Comparison of ENCODE assay signal across 12 cellular contexts in genomic region chr4:141643557-141643956, GRCh38. TPM values are rescaled to one million over a fixed set of nuclear protein-coding genes. Genes with fewer than 3 reads are reported as not detected.
DNase-seq lines count a peak whose midpoint lies in the region; ATAC-seq, FAIRE-seq and TF ChIP-seq lines count a peak whose summit lies in the region.
"Had no signal": no experiment of that assay in that cellular context is flagged by ENCODE, and none has a peak within 500 bp of the region (broad histone marks: within the 10 kb centered on the region; RNA-seq: fewer than 3 reads in every experiment).

No MANE protein-coding gene starts in this region.

- no peak for TF ChIP-seq EP300 in A549 (IDR thresholded peaks at IDR 0.05)

- intact Hi-C loops in endothelial cell of umbilical vein (cut with micrococcal nuclease), result no loop called here

- H3K36me3 ChIP-seq in endothelial cell of umbilical vein (ENCODE audit: control insufficient read depth in 2 of 2, extremely low read depth in 1 of 2, insufficient read depth in 2 of 2, low read length in 2 of 2), result no peaks in the 10 kb centered on the region
- H3K36me3 ChIP-seq in right atrium auricular region, result no peaks in the 10 kb centered on the region
- H3K36me3 ChIP-seq: neutrophil had no signal

- H3K27me3 ChIP-seq in endothelial cell of umbilical vein (ENCODE audit: control insufficient read depth in 2 of 2, insufficient read depth in 2 of 2, low read length in 2 of 2) (no peaks in the 10 kb centered on the region), right atrium auricular region (no peaks in the 10 kb centered on the region)

- peaks cover 59% of the 10 kb centered on the region for H3K27me3 Mint-ChIP-seq in nephron progenitor cell (ENCODE audit: low read depth, poor library complexity)
- H3K27me3 Mint-ChIP-seq: CD4-positive, alpha-beta memory T cell had no signal

- DNase-seq in A549 (ENCODE audit: low read depth in 1 of 2, low spot score in 1 of 2), result peak; percentile 27 to 57
- DNase-seq in endothelial cell of umbilical vein (ENCODE audit: low read depth, low spot score), result peak; percentile 39
- DNase-seq in nephron progenitor cell, result no peak
- DNase-seq in stimulated activated CD4-positive, alpha-beta T cell treated with anti-CD3 and anti-CD28 coated beads, Interleukin-2, amount 100 ng/mL, for 24 hours, result no peak
- DNase-seq in right atrium auricular region (ENCODE audit: low spot score), result no peak
- DNase-seq: CD4-positive, alpha-beta memory T cell; NCI-H2081 had no signal

- POLR2A ChIA-PET in A549 (lab: Yijun Ruan, JAX), result no interaction called here
- POLR2A ChIA-PET in endothelial cell of umbilical vein (lab: Charles Lee), result no interaction called here

- H3K4me1 Mint-ChIP-seq in nephron progenitor cell, result no peaks in the 10 kb centered on the region

- BruUV-seq in endothelial cell of umbilical vein (replicated peaks; lab: Mats Ljungman, UMichigan), result no TSS peak

- no peaks in the 10 kb centered on the region for H3K36me3 Mint-ChIP-seq in nephron progenitor cell (ENCODE audit: low read depth)
- H3K36me3 Mint-ChIP-seq: activated naive CD8-positive, alpha-beta T cell; CD4-positive, alpha-beta memory T cell had no signal

- dilution Hi-C loops in endothelial cell of umbilical vein (cut with MboI; ENCODE audit: extremely low pct_ligation_motif_present, low sequenced_read_pairs), result no loop called here

- peaks cover 85% of the 10 kb centered on the region for H3K4me1 ChIP-seq in A549
- no peaks in the 10 kb centered on the region for H3K4me1 ChIP-seq in endothelial cell of umbilical vein (ENCODE audit: control insufficient read depth, extremely low read depth, insufficient read depth, low read length)
- peaks cover 0 to 6% of the 10 kb centered on the region in 2 donors for H3K4me1 ChIP-seq in right atrium auricular region

- no peak for TF ChIP-seq POLR2A in A549 (IDR thresholded peaks at IDR 0.05; ENCODE audit: low read length)
- TF ChIP-seq POLR2A in endothelial cell of umbilical vein (IDR thresholded peaks at IDR 0.05; ENCODE audit: low read depth, low read length), result no peak

- H3K4me3 Mint-ChIP-seq in nephron progenitor cell, result no peak overlapping the region
- H3K4me3 Mint-ChIP-seq: activated naive CD8-positive, alpha-beta T cell; CD4-positive, alpha-beta memory T cell had no signal

- ATAC-seq in A549 (peak; percentile 86 to 87), GM19395 (IDR thresholded peaks at IDR 0.05; ENCODE audit: unreplicated experiment) (peak; percentile 58), HG03196 (IDR thresholded peaks at IDR 0.05; ENCODE audit: unreplicated experiment) (peak; percentile 65), HG03280 (IDR thresholded peaks at IDR 0.05; ENCODE audit: unreplicated experiment) (no peak)

- H3K27ac Mint-ChIP-seq in nephron progenitor cell, result no peak overlapping the region
- H3K27ac Mint-ChIP-seq: activated naive CD8-positive, alpha-beta T cell had no signal

- no peaks in the 10 kb centered on the region for H3K9me3 Mint-ChIP-seq in nephron progenitor cell
- H3K9me3 Mint-ChIP-seq: CD4-positive, alpha-beta memory T cell had no signal

- TF ChIP-seq CTCF in A549 (IDR thresholded peaks at IDR 0.05) (no peak), endothelial cell of umbilical vein (IDR thresholded peaks at IDR 0.05; ENCODE audit: extremely low read depth in 1 of 2, insufficient read depth in 1 of 2, low read depth in 1 of 2, low read length in 2 of 2) (no peak), nephron progenitor cell (IDR thresholded peaks at IDR 0.05) (no peak), right atrium auricular region (IDR thresholded peaks at IDR 0.05) (no peak)

- H3K79me2 ChIP-seq in endothelial cell of umbilical vein (ENCODE audit: control insufficient read depth, insufficient read depth, low read length), result no peaks in the 10 kb centered on the region

- no peak overlapping the region for H3K4me3 ChIP-seq in A549
- H3K4me3 ChIP-seq in endothelial cell of umbilical vein (replicated peaks in 1 of 3; ENCODE audit: insufficient read depth in 1 of 3, low read depth in 1 of 3, low read length in 3 of 3), result no peak overlapping the region
- H3K4me3 ChIP-seq in right atrium auricular region, result no peak overlapping the region

- WGBS in A549 (ENCODE audit: missing lambda C conversion rate), result 0% methylated on average over 1 of the region's 1 CpG

- CTCF ChIA-PET in A549 (lab: Yijun Ruan, JAX) (no interaction called here), endothelial cell of umbilical vein (lab: Charles Lee) (interaction anchor here (1.0 to 1.5 kb wide), 3 partner anchors 11 to 297 kb away, joined by 3 to 6 read pairs (median 3); no protein-coding TSS in a partner anchor)

- H4K20me1 ChIP-seq in endothelial cell of umbilical vein (replicated peaks; ENCODE audit: control insufficient read depth, extremely low read depth, insufficient read depth, low read length), result no peaks in the 10 kb centered on the region

- no peak overlapping the region for H3K9ac ChIP-seq in endothelial cell of umbilical vein (replicated peaks; ENCODE audit: extremely low read depth, insufficient read depth, low read length)

- H3K4me2 ChIP-seq in A549 (peak overlapping the region; percentile 69), endothelial cell of umbilical vein (ENCODE audit: insufficient read depth, low read length) (no peak overlapping the region)

- TF ChIP-seq RAD21 in A549 (conservative IDR thresholded peaks at IDR 0.05 in 1 of 2, IDR thresholded peaks at IDR 0.05 in 1 of 2), result 0 out of 5 replicates have a peak, but pooled peaks of 1 of the 2 experiments have one; percentile 3

- H3K9me1 ChIP-seq in endothelial cell of umbilical vein (replicated peaks; ENCODE audit: control insufficient read depth, extremely low read depth, insufficient read depth, low read length), result no peaks in the 10 kb centered on the region

- FAIRE-seq in A549 (lab: Jason Lieb, UNC) (no peak), endothelial cell of umbilical vein (lab: Jason Lieb, UNC) (no peak)

- H3K9me3 ChIP-seq in A549 (no peaks in the 10 kb centered on the region), endothelial cell of umbilical vein (replicated peaks; ENCODE audit: control insufficient read depth, insufficient read depth, low read length) (no peaks in the 10 kb centered on the region), right atrium auricular region (no peaks in the 10 kb centered on the region)
- H3K9me3 ChIP-seq: neutrophil had no signal

- peak overlapping the region; percentile 2 for H2AFZ ChIP-seq in endothelial cell of umbilical vein (ENCODE audit: low read depth, low read length)

- H3K27ac ChIP-seq in A549 (peak overlapping the region; percentile 61 to 85), endothelial cell of umbilical vein (ENCODE audit: insufficient read depth, low read depth, low read length) (no peak overlapping the region), right atrium auricular region (no peak overlapping the region)
- H3K27ac ChIP-seq: neutrophil had no signal

TF ChIP-seq in A549, 52 proteins besides CTCF, POLR2A, EP300 and RAD21 (continues in another document):
- no peak for TF ChIP-seq PBX3 (IDR thresholded peaks at IDR 0.05)
- peak; percentile 56; the same call in 1 of the 2 replicates for TF ChIP-seq FOSL2 (IDR thresholded peaks at IDR 0.05)
- peak; percentile 79 for TF ChIP-seq FOSL2 (CRISPR knock-in tag; IDR thresholded peaks at IDR 0.05)
- TF ChIP-seq BHLHE40 (IDR thresholded peaks at IDR 0.05; ENCODE audit: low read depth, low read length), result no peak
- TF ChIP-seq FOSB (CRISPR knock-in tag; IDR thresholded peaks at IDR 0.05), result no peak
- 0 out of 5 replicates have a peak, but pooled peaks of 1 of the 2 experiments have one; percentile 20 for TF ChIP-seq JUN (IDR thresholded peaks at IDR 0.05)

TF ChIP-seq in endothelial cell of umbilical vein, 7 proteins besides CTCF, POLR2A, EP300 and RAD21:
- TF ChIP-seq EZH2 (IDR thresholded peaks at IDR 0.05; ENCODE audit: borderline replicate concordance, low read depth, low read length, severe bottlenecking) (no peak), MYC (IDR thresholded peaks at IDR 0.05; ENCODE audit: low read depth, low read length) (no peak), FOS (IDR thresholded peaks at IDR 0.05; ENCODE audit: borderline replicate concordance, insufficient read depth, low read length) (peak; percentile 85), POLR2AphosphoS5 (IDR thresholded peaks at IDR 0.05; ENCODE audit: insufficient read depth, low read depth, low read length) (no peak)

RNA-seq across cellular contexts. Expression of gene IL15, which starts 7.2 kb away (rescaled TPM):
- polyA plus RNA-seq in A549 (2011; rRNA removed) (24.0 and 32.3 TPM in 2 replicates), A549 (2017; fragmentation: RNase III; extraction: RNeasy Plus Mini Kit Qiagen cat#74134 plus additional on column Dnase treatment) (12.7 to 16.2 TPM (median 14.1 TPM) in 3 replicates), endothelial cell of umbilical vein (3.1 TPM in 2 replicates)
- 7.5 and 8.4 TPM in 2 replicates for polyA plus RNA-seq in A549 (2012; cell fraction: cytosol; rRNA removed)
- 14.6 and 15.2 TPM in 2 replicates for polyA plus RNA-seq in A549 (2012; cell fraction: nucleus; rRNA removed)
- polyA minus RNA-seq in A549 (2011; rRNA and poly(A)+ RNA removed), result 16.2 and 17.4 TPM in 2 replicates
- total RNA-seq in endothelial cell of umbilical vein (3.0 and 3.1 TPM in 2 replicates), right atrium auricular region (1 to 10 TPM; 2.0 to 4.2 TPM)
- 2.3 TPM in 2 replicates for polyA plus RNA-seq in endothelial cell of umbilical vein (2011; cell fraction: cytosol; rRNA removed)
- 10.9 and 17.8 TPM in 2 replicates for polyA plus RNA-seq in endothelial cell of umbilical vein (2011; cell fraction: nucleus; rRNA removed)
- 2.5 and 3.3 TPM in 2 replicates for polyA plus RNA-seq in endothelial cell of umbilical vein (2012)
- polyA minus RNA-seq in endothelial cell of umbilical vein, result 7.6 and 8.8 TPM in 2 replicates
- polyA minus RNA-seq in endothelial cell of umbilical vein (2011; cell fraction: cytosol; rRNA and poly(A)+ RNA removed), result 2.7 TPM
- 20.6 and 21.8 TPM in 2 replicates for polyA minus RNA-seq in endothelial cell of umbilical vein (2011; cell fraction: nucleus; rRNA and poly(A)+ RNA removed)

Comparison
In these comparisons a context has a peak if more than half of its experiments do, and no peak if none do; other contexts are left out.
1. DNase-seq: peak in A549 (2 of 2) and endothelial cell of umbilical vein (single experiment); none in nephron progenitor cell (single experiment), stimulated activated CD4-positive, alpha-beta T cell treated with anti-CD3 and anti-CD28 coated beads, Interleukin-2, amount 100 ng/mL, for 24 hours (0 of 2) and right atrium auricular region (single experiment).
2. H3K27ac ChIP-seq: peak in A549 (2 of 2); none in endothelial cell of umbilical vein (single experiment) and right atrium auricular region (0 of 2).